ENCODE assay signal across 16 cellular contexts in the genomic region with DNA sequence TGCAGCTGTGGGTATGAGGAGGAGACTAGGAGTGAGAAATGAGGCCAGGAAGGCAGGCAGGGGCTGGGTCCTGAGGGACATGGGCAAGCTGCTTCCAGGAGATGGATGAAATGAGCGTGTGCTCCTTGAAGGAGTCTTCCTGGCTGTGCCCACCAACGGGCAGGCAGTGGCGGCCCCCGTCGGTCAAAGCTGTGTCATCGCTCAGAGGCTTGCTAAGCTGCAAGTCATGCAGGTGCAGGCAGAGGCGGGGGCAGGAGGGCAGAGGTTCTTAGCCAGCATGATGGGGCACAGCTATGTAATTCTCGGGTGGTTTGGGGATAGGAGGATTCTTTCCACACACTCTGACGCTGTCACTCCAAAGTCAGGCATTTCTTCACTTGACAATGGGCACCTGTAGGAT. TPM values are rescaled to one million over a fixed set of nuclear protein-coding genes. Genes with fewer than 3 reads are reported as not detected.
A peak's percentile ranks its signal among the peaks of the same experiment; 100 is the strongest.
DNase-seq lines count a peak whose midpoint lies in the region; ATAC-seq, FAIRE-seq and TF ChIP-seq lines count a peak whose summit lies in the region.
"Had no signal": no experiment of that assay in that cellular context is flagged by ENCODE, and none has a peak within 500 bp of the region (broad histone marks: within the 10 kb centered on the region; RNA-seq: fewer than 3 reads in every experiment).

No MANE protein-coding gene starts in this region.

- H3K27ac ChIP-seq in foreskin keratinocyte = no peak overlapping the region
- H3K27ac ChIP-seq: heart left ventricle had no signal

- no peak for FAIRE-seq in RCC 7860 (lab: Jason Lieb, UNC)
- FAIRE-seq: TTC549 had no signal

- peak; percentile 11 for TF ChIP-seq CTCF in GM10266 (IDR thresholded peaks at IDR 0.05; ENCODE audit: control insufficient read depth, insufficient read depth, low read depth, missing control alignments)
- peak; percentile 42 for TF ChIP-seq CTCF in foreskin keratinocyte (conservative IDR thresholded peaks at IDR 0.05)

- H3K27me3 ChIP-seq in foreskin keratinocyte = no peaks in the 10 kb centered on the region
- H3K27me3 ChIP-seq in HAP-1 (ENCODE audit: low read depth) = peaks cover 42% of the 10 kb centered on the region

- H3K4me3 ChIP-seq in HAP-1 = no peak overlapping the region
- H3K4me3 ChIP-seq: heart left ventricle had no signal

- no peak for DNase-seq in GM10266 (ENCODE audit: extremely low spot score)
- peak; percentile 50 for DNase-seq in RCC 7860 (ENCODE audit: low spot score)
- peak in 1 of 2 donors; percentile 38 for DNase-seq in foreskin keratinocyte
- DNase-seq in renal cortical epithelial cell (ENCODE audit: low read depth) = peak; percentile 25
- DNase-seq in HAP-1 (ENCODE audit: low spot score in 2 of 2) = no peak
- no peak for DNase-seq in stimulated activated CD4-positive, alpha-beta T cell treated with anti-CD3 and anti-CD28 coated beads, Interleukin-2, amount 100 ng/mL, for 48 hours
- DNase-seq in OCI-M2 (lab: John Stamatoyannopoulos, UW; ENCODE audit: unreplicated experiment) = no peak
- no peak for DNase-seq in middle frontal gyrus (ENCODE audit: extremely low spot score, low spot score)
- DNase-seq: activated CD4-positive, alpha-beta memory T cell treated with anti-CD3 and anti-CD28 coated beads, Interleukin-2, amount 10 ng/mL, durations not matched to agents 7 days and 5 days; AML-193; amniotic stem cell; heart left ventricle; kidney glomerular epithelial cell; SIG-M5; stimulated activated naive CD8-positive, alpha-beta T cell treated with anti-CD3 and anti-CD28 coated beads, Interleukin-15, amount 100 ng/mL, for 72 hours had no signal

- ATAC-seq in foreskin keratinocyte = peak; percentile 4
- ATAC-seq: heart left ventricle; stimulated activated naive CD8-positive, alpha-beta T cell treated with anti-CD3 and anti-CD28 coated beads, Interleukin-15, amount 100 ng/mL, for 72 hours had no signal

- H3K4me1 ChIP-seq in foreskin keratinocyte (peaks cover 42% of the 10 kb centered on the region), HAP-1 (no peaks in the 10 kb centered on the region)

- H3K9me3 ChIP-seq in HAP-1 = no peaks in the 10 kb centered on the region
- H3K9me3 ChIP-seq: heart left ventricle had no signal

- in situ Hi-C loops in HAP-1 (cut with MboI; ENCODE audit: low sequenced_read_pairs) = loop anchor here (5.0 kb wide), 1 partner anchor 233 kb away; no protein-coding TSS in a partner anchor

- no peaks in the 10 kb centered on the region for H3K36me3 ChIP-seq in HAP-1 (replicated peaks)
- H3K36me3 ChIP-seq: heart left ventricle had no signal

RNA-seq across cellular contexts. Expression of gene PEX26, which starts 12.5 kb away (rescaled TPM):
- 25.7 and 29.1 TPM in 2 replicates for total RNA-seq in foreskin keratinocyte
- 10.7 and 11.5 TPM in 2 replicates for polyA plus RNA-seq in foreskin keratinocyte
- total RNA-seq in renal cortical epithelial cell = 42.7 and 47.0 TPM in 2 replicates

RNA-seq across cellular contexts. Expression of gene MICAL3, which starts 40.9 kb away (rescaled TPM):
- total RNA-seq in foreskin keratinocyte = 59.6 and 68.0 TPM in 2 replicates
- polyA plus RNA-seq in foreskin keratinocyte = 5.3 and 7.0 TPM in 2 replicates
- total RNA-seq in renal cortical epithelial cell = 43.9 and 132 TPM in 2 replicates

RNA-seq across cellular contexts. Expression of gene TUBA8, which starts 45.4 kb away (rescaled TPM):
- total RNA-seq in foreskin keratinocyte (0.32 and 0.34 TPM in 2 replicates), renal cortical epithelial cell (0.35 and 1.2 TPM in 2 replicates)
- 0.45 TPM in 2 replicates for polyA plus RNA-seq in foreskin keratinocyte

Comparison
In these comparisons a context has a peak if more than half of its experiments do, and no peak if none do; other contexts are left out.
1. DNase-seq: peak in RCC 7860 (single experiment) and renal cortical epithelial cell (single experiment); none in GM10266 (single experiment), HAP-1 (0 of 2), stimulated activated CD4-positive, alpha-beta T cell treated with anti-CD3 and anti-CD28 coated beads, Interleukin-2, amount 100 ng/mL, for 48 hours (0 of 2), OCI-M2 (single experiment) and middle frontal gyrus (single experiment).